12 cellular contexts compared by ENCODE assay signal in genomic region chr4:33649015-33649414, GRCh38.
A peak's percentile ranks its signal among the peaks of the same experiment; 100 is the strongest.
DNase-seq lines count a peak whose midpoint lies in the region; ATAC-seq and TF ChIP-seq lines count a peak whose summit lies in the region.
"Had no signal": no experiment of that assay in that cellular context is flagged by ENCODE, and none has a peak within 500 bp of the region (broad histone marks: within the 10 kb centered on the region; RNA-seq: fewer than 3 reads in every experiment).

No MANE protein-coding gene starts in this region.

- H3K36me3 ChIP-seq in BJ (ENCODE audit: control insufficient read depth, insufficient read depth, low read length) (no peaks in the 10 kb centered on the region), right lobe of liver (no peaks in the 10 kb centered on the region), spleen (no peaks in the 10 kb centered on the region)
- H3K36me3 ChIP-seq: thyroid gland had no signal

- WGBS in right lobe of liver (ENCODE audit: insufficient coverage, low coverage, low lambda C conversion rate, missing lambda C conversion rate) = 25% methylated on average over 2 of the region's 2 CpGs
- WGBS in spleen, 5 donors = 47 to 81% (median 55%) methylated on average over 2 of the region's 2 CpGs

- CTCF ChIA-PET in BJ (lab: Yijun Ruan, JAX) = interaction anchor here (0.6 to 1.7 kb wide), 15 partner anchors 8 to 1071 kb away, joined by 3 to 9 read pairs (median 3); no protein-coding TSS in a partner anchor

- H3K27me3 ChIP-seq in BJ (ENCODE audit: control insufficient read depth, insufficient read depth, low read length) (no peaks in the 10 kb centered on the region), right lobe of liver (no peaks in the 10 kb centered on the region), spleen (replicated peaks in 1 of 7) (no peaks in the 10 kb centered on the region)
- H3K27me3 ChIP-seq: thyroid gland had no signal

- H3K9me3 ChIP-seq in right lobe of liver (no peaks in the 10 kb centered on the region), spleen (peaks cover 0 to 6% (median 0%) of the 10 kb centered on the region in 8 donors)
- H3K9me3 ChIP-seq: thyroid gland had no signal

- TF ChIP-seq POLR2A in right lobe of liver (IDR thresholded peaks at IDR 0.05) (no peak), spleen (IDR thresholded peaks at IDR 0.05) (no peak)

- H3K27ac ChIP-seq in right lobe of liver = no peak overlapping the region
- H3K27ac ChIP-seq in spleen = no peak overlapping the region
- H3K27ac ChIP-seq: thyroid gland had no signal

- POLR2A ChIA-PET in BJ (lab: Charles Lee) = no interaction called here

- no peak for DNase-seq in BJ (ENCODE audit: low read depth)
- peak; percentile 30 to 33 for DNase-seq in Kasumi-1 (lab: John Stamatoyannopoulos, UW)
- DNase-seq in astrocyte of the spinal cord (ENCODE audit: low read depth, low spot score) = peak; percentile 29
- no peak for DNase-seq in right lobe of liver
- DNase-seq in spleen = no peak
- no peak for DNase-seq in occipital lobe (lab: John Stamatoyannopoulos, UW)
- DNase-seq: activated gamma-delta T cell, NCI-H226, T-helper 9 cell had no signal

- peak; percentile 55 to 83 (median 76) for ATAC-seq in right lobe of liver
- no peak for ATAC-seq in HG03378 (IDR thresholded peaks at IDR 0.05; ENCODE audit: unreplicated experiment)
- no peak for ATAC-seq in GM21576 (IDR thresholded peaks at IDR 0.05; ENCODE audit: unreplicated experiment)

- in situ Hi-C loops in astrocyte of the spinal cord (cut with HindIII; ENCODE audit: low sequenced_read_pairs) = no loop called here

- peak; percentile 82 for TF ChIP-seq CTCF in BJ (IDR thresholded peaks at IDR 0.05; ENCODE audit: insufficient read depth, low read depth, low read length)
- TF ChIP-seq CTCF in astrocyte of the spinal cord (IDR thresholded peaks at IDR 0.05; ENCODE audit: low read depth, low read length) = peak; percentile 65
- peak; percentile 49 to 57 (median 56) for TF ChIP-seq CTCF in right lobe of liver (IDR thresholded peaks at IDR 0.05)
- no peak for TF ChIP-seq CTCF in spleen (IDR thresholded peaks at IDR 0.05 in 8 of 11, conservative IDR thresholded peaks at IDR 0.05 in 3 of 11)

- H3K4me3 ChIP-seq in BJ (ENCODE audit: low read depth, low read length) (no peak overlapping the region), astrocyte of the spinal cord (ENCODE audit: low read depth, low read length) (no peak overlapping the region), right lobe of liver (no peak overlapping the region), spleen (no peak overlapping the region)
- H3K4me3 ChIP-seq: thyroid gland had no signal

- H3K4me1 ChIP-seq in right lobe of liver = no peaks in the 10 kb centered on the region
- no peaks in the 10 kb centered on the region for H3K4me1 ChIP-seq in spleen
- H3K4me1 ChIP-seq: thyroid gland had no signal

- intact Hi-C loops in right lobe of liver (cut with DNase I) = no loop called here
- intact Hi-C loops in spleen (cut with DNase I; ENCODE audit: low total_unique reads) = no loop called here

Comparison
In these comparisons a context has a peak if more than half of its experiments do, and no peak if none do; other contexts are left out.
1. DNase-seq: peak in Kasumi-1 (2 of 2) and astrocyte of the spinal cord (single experiment); none in BJ (single experiment), right lobe of liver (0 of 3), spleen (single experiment) and occipital lobe (single experiment).
2. CTCF ChIP-seq: peak in BJ (single experiment), astrocyte of the spinal cord (single experiment) and right lobe of liver (4 of 4); none in spleen (0 of 11).
3. ATAC-seq: peak in right lobe of liver (4 of 4); none in HG03378 (single experiment) and GM21576 (single experiment).